8 cellular contexts compared by ENCODE assay signal in the genomic region with DNA sequence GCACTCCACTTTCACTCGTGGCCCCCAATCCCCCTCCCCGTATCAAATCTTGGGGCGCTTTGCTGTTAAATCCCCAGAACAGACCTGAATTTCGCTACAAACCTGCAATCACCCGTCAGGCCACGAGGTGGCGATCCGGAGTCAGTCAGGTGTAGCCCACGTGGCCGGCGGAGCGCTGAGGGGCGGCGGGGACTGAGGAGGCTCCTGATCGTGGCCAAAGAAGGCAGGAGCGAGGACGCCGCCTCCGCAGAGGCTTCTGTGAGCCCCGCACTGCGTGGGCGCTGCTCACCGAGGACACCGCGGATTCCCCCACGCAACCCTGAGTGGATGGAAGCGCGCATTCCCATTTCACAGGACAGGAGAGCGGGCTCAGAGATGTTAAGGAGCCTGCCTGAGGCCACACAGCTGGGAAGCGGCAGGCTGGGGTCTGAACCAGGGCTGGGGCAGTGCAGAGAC.
DNase-seq lines count a peak whose midpoint lies in the region; ATAC-seq and TF ChIP-seq lines count a peak whose summit lies in the region.

No MANE protein-coding gene starts in this region.

- no peaks in the 10 kb centered on the region; the same call in 1 of the 2 replicates for H3K27me3 ChIP-seq in GM06990 (replicated peaks; ENCODE audit: control insufficient read depth, insufficient read depth, low read length)
- H3K27me3 ChIP-seq in KMS-11 (ENCODE audit: insufficient read depth, low read depth) = peaks cover 38% of the 10 kb centered on the region
- H3K27me3 ChIP-seq in foreskin keratinocyte = peaks cover 26% of the 10 kb centered on the region
- H3K27me3 ChIP-seq in ovary = no peaks in the 10 kb centered on the region
- peaks cover 10% of the 10 kb centered on the region for H3K27me3 ChIP-seq in thoracic aorta (replicated peaks; ENCODE audit: insufficient read depth)

- H3K36me3 ChIP-seq in GM06990 (ENCODE audit: control insufficient read depth, insufficient read depth, low read length) = no peaks in the 10 kb centered on the region
- H3K36me3 ChIP-seq in KMS-11 (ENCODE audit: insufficient read depth) = no peaks in the 10 kb centered on the region
- H3K36me3 ChIP-seq in ovary = no peaks in the 10 kb centered on the region
- no peaks in the 10 kb centered on the region for H3K36me3 ChIP-seq in thoracic aorta

- H3K4me3 ChIP-seq in GM06990 (replicated peaks; ENCODE audit: low read depth, low read length) (no peak overlapping the region), KMS-11 (IDR thresholded peaks at IDR 0.05; ENCODE audit: insufficient read depth, low read depth, low read length) (no peak overlapping the region), ovary (no peak overlapping the region), thoracic aorta (peak overlapping the region; percentile 57)

- TF ChIP-seq POLR2A in ovary (IDR thresholded peaks at IDR 0.05) = no peak

- no peak for TF ChIP-seq EP300 in ovary (IDR thresholded peaks at IDR 0.05)

- H3K27ac ChIP-seq in KMS-11 (no peak overlapping the region), foreskin keratinocyte (no peak overlapping the region), ovary (no peak overlapping the region), thoracic aorta (no peak overlapping the region)

- WGBS in ovary, 3 donors = 1 to 5% (median 4%) methylated on average over 30 of the region's 30 CpGs

- DNase-seq in GM06990 (ENCODE audit: extremely low read depth, insufficient read length) (peak; percentile 75), SHP77 treated with DMSO at 0.1 percent for 48 hours (lab: John Stamatoyannopoulos, UW) (peak; percentile 26), activated gamma-delta T cell (lab: John Stamatoyannopoulos, UW) (peak; percentile 49), foreskin keratinocyte (peak in 1 of 2 donors; percentile 49), ovary (peak; percentile 68 to 85 (median 77)), thoracic aorta (ENCODE audit: low spot score) (no peak)

- ATAC-seq in foreskin keratinocyte (peak; percentile 59), thoracic aorta (ENCODE audit: insufficient number of reproducible peaks, low FRiP score, low read depth) (no peak), GM19397 (IDR thresholded peaks at IDR 0.05; ENCODE audit: unreplicated experiment) (no peak)

- intact Hi-C loops in ovary (cut with DNase I) = loop anchor here in 1 of 4 donors (2.0 kb wide), 1 partner anchor 75 kb away; no protein-coding TSS in a partner anchor

- H3K9ac ChIP-seq in KMS-11 = no peak overlapping the region; the same call in 1 of the 2 replicates

- H4K20me1 ChIP-seq in KMS-11 (ENCODE audit: insufficient read depth) = no peaks in the 10 kb centered on the region

- TF ChIP-seq CTCF in GM06990 (IDR thresholded peaks at IDR 0.05; ENCODE audit: insufficient read depth, low read length, poor library complexity, severe bottlenecking) (peak; percentile 90), KMS-11 (conservative IDR thresholded peaks at IDR 0.05; ENCODE audit: low read depth, low read length) (peak; percentile 91), foreskin keratinocyte (conservative IDR thresholded peaks at IDR 0.05) (peak; percentile 85), ovary (IDR thresholded peaks at IDR 0.05) (peak; percentile 69 to 79 (median 73)), thoracic aorta (IDR thresholded peaks at IDR 0.05) (peak; percentile 83)

- H2AFZ ChIP-seq in KMS-11 (ENCODE audit: low read depth) = peak overlapping the region; percentile 97

- no peaks in the 10 kb centered on the region for H3K9me3 ChIP-seq in ovary
- no peaks in the 10 kb centered on the region for H3K9me3 ChIP-seq in thoracic aorta

- H3K4me1 ChIP-seq in KMS-11 (ENCODE audit: low read depth, poor library complexity, severe bottlenecking) (peaks cover 10% of the 10 kb centered on the region), foreskin keratinocyte (peaks cover 11% of the 10 kb centered on the region), ovary (ENCODE audit: insufficient read depth) (peaks cover 3% of the 10 kb centered on the region), thoracic aorta (ENCODE audit: control insufficient read depth in 1 of 2, low read depth in 2 of 2) (peaks cover 4 to 16% of the 10 kb centered on the region in 2 donors)

- peak overlapping the region; percentile 78 for H3K4me2 ChIP-seq in KMS-11

- H3K79me2 ChIP-seq in KMS-11 (ENCODE audit: insufficient read depth, low read depth) = no peaks in the 10 kb centered on the region
